Comparison of ENCODE assay signal across 17 cellular contexts in the genomic region with DNA sequence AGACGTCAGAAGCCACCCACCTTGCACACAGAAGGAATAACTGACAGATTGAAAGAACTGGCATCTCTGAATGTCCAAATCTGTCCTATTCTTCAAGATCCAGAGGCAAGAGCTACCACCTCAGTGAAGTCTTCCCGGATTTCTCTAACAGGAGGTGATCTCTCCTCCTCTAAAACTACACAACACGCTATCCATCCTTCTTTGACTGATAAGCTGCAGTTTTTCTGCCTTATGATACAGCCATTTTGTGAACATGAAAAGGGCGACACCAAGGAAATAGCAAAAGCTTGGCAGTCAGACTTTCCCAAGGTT. TPM values are rescaled to one million over a fixed set of nuclear protein-coding genes. Genes with fewer than 3 reads are reported as not detected.
DNase-seq lines count a peak whose midpoint lies in the region; ATAC-seq and TF ChIP-seq lines count a peak whose summit lies in the region.
"Had no signal": no experiment of that assay in that cellular context is flagged by ENCODE, and none has a peak within 500 bp of the region (broad histone marks: within the 10 kb centered on the region; RNA-seq: fewer than 3 reads in every experiment).

No MANE protein-coding gene starts in this region.

- POLR2A ChIA-PET in activated CD4-positive, alpha-beta T cell treated with anti-CD3 and anti-CD28 coated beads for 36 hours (lab: Charles Lee), result no interaction called here
- POLR2A ChIA-PET in activated CD4-positive, alpha-beta T cell treated with anti-CD3 and anti-CD28 coated beads, Interleukin-2, amount 10 ng/mL, durations not matched to agents 7 days and 5 days (lab: Charles Lee), result no interaction called here
- POLR2A ChIA-PET in OCI-LY7 (lab: Charles Lee), result interaction anchor here (1.4 to 9.4 kb wide), 5 partner anchors 9 to 39 kb away, joined by 4 to 141 read pairs (median 19); partner anchors contain the start of gene HES1

- H3K4me2 ChIP-seq in OCI-LY7 (ENCODE audit: low read length) (peak overlapping the region; percentile 97; the same call in 1 of the 2 replicates), osteoblast (ENCODE audit: insufficient read depth, low read length) (no peak overlapping the region)
- H3K4me2 ChIP-seq: PC-9 had no signal

- no peak for DNase-seq in activated CD4-positive, alpha-beta T cell treated with anti-CD3 and anti-CD28 coated beads for 36 hours
- DNase-seq in activated CD4-positive, alpha-beta T cell treated with anti-CD3 and anti-CD28 coated beads, Interleukin-2, amount 10 ng/mL, durations not matched to agents 7 days and 5 days, result no peak
- DNase-seq in OCI-LY7 (ENCODE audit: low spot score) (no peak), osteoblast (ENCODE audit: insufficient read length, low spot score, missing footprints) (no peak), testis (no peak), NCI-H526 (lab: John Stamatoyannopoulos, UW) (no peak)
- DNase-seq: 8988T, NCI-H1436, NCI-H2029, NCI-H2171, NCI-H446 treated with DMSO at 0.1 percent for 48 hours, NCI-H774, PC-9 had no signal

- H3K9me3 Mint-ChIP-seq in activated CD4-positive, alpha-beta T cell treated with anti-CD3 and anti-CD28 coated beads for 36 hours (ENCODE audit: low read depth), result no peaks in the 10 kb centered on the region
- no peaks in the 10 kb centered on the region for H3K9me3 Mint-ChIP-seq in activated CD4-positive, alpha-beta T cell treated with anti-CD3 and anti-CD28 coated beads, Interleukin-2, amount 10 ng/mL, durations not matched to agents 7 days and 5 days
- no peaks in the 10 kb centered on the region for H3K9me3 Mint-ChIP-seq in dendritic cell treated with granulocyte-macrophage colony-stimulating factor and Interleukin-4, amounts not matched to agents 40 ng/mL and 50 ng/mL, for 4 days

- ATAC-seq in activated CD4-positive, alpha-beta T cell treated with anti-CD3 and anti-CD28 coated beads for 36 hours, result no peak
- no peak for ATAC-seq in HG02623 (IDR thresholded peaks at IDR 0.05; ENCODE audit: unreplicated experiment)

- H3K27me3 ChIP-seq in osteoblast (ENCODE audit: insufficient read depth, low read length) (peaks cover 46% of the 10 kb centered on the region), testis (no peaks in the 10 kb centered on the region)

- H3K27ac ChIP-seq in OCI-LY7 (ENCODE audit: low read depth, low read length, poor library complexity, severe bottlenecking) (no peak overlapping the region), osteoblast (ENCODE audit: low read depth, low read length) (no peak overlapping the region), testis (no peak overlapping the region)
- H3K27ac ChIP-seq: HL-60, PC-9 had no signal

- no peaks in the 10 kb centered on the region for H3K36me3 Mint-ChIP-seq in activated CD4-positive, alpha-beta T cell treated with anti-CD3 and anti-CD28 coated beads for 36 hours (ENCODE audit: low read depth)
- H3K36me3 Mint-ChIP-seq in activated CD4-positive, alpha-beta T cell treated with anti-CD3 and anti-CD28 coated beads, Interleukin-2, amount 10 ng/mL, durations not matched to agents 7 days and 5 days (ENCODE audit: low read depth), result no peaks in the 10 kb centered on the region
- H3K36me3 Mint-ChIP-seq in dendritic cell treated with granulocyte-macrophage colony-stimulating factor and Interleukin-4, amounts not matched to agents 40 ng/mL and 50 ng/mL, for 4 days (ENCODE audit: low read depth), result no peaks in the 10 kb centered on the region

- H3K79me2 ChIP-seq in OCI-LY7 (ENCODE audit: insufficient read depth, low read depth, low read length) (no peaks in the 10 kb centered on the region), osteoblast (ENCODE audit: insufficient read depth, low read length) (no peaks in the 10 kb centered on the region)

- H3K4me1 ChIP-seq in OCI-LY7 (ENCODE audit: insufficient read depth, low read length, poor library complexity, severe bottlenecking) (peaks cover 76% of the 10 kb centered on the region), osteoblast (ENCODE audit: insufficient read depth, low read length) (no peaks in the 10 kb centered on the region), testis (peaks cover 5% of the 10 kb centered on the region)
- H3K4me1 ChIP-seq: HAP-1 had no signal

- no peak overlapping the region for H3K4me3 Mint-ChIP-seq in activated CD4-positive, alpha-beta T cell treated with anti-CD3 and anti-CD28 coated beads for 36 hours
- H3K4me3 Mint-ChIP-seq in activated CD4-positive, alpha-beta T cell treated with anti-CD3 and anti-CD28 coated beads, Interleukin-2, amount 10 ng/mL, durations not matched to agents 7 days and 5 days, result no peak overlapping the region
- H3K4me3 Mint-ChIP-seq in dendritic cell treated with granulocyte-macrophage colony-stimulating factor and Interleukin-4, amounts not matched to agents 40 ng/mL and 50 ng/mL, for 4 days, result no peak overlapping the region

- peak overlapping the region; percentile 66; the same call in 1 of the 2 replicates for H2AFZ ChIP-seq in OCI-LY7 (ENCODE audit: low read length)
- H2AFZ ChIP-seq in osteoblast (ENCODE audit: low read length), result peak overlapping the region; percentile 35
- H2AFZ ChIP-seq: PC-9 had no signal

- H3K27ac Mint-ChIP-seq in activated CD4-positive, alpha-beta T cell treated with anti-CD3 and anti-CD28 coated beads for 36 hours, result peak overlapping the region; percentile 14
- no peak overlapping the region for H3K27ac Mint-ChIP-seq in activated CD4-positive, alpha-beta T cell treated with anti-CD3 and anti-CD28 coated beads, Interleukin-2, amount 10 ng/mL, durations not matched to agents 7 days and 5 days
- H3K27ac Mint-ChIP-seq in dendritic cell treated with granulocyte-macrophage colony-stimulating factor and Interleukin-4, amounts not matched to agents 40 ng/mL and 50 ng/mL, for 4 days, result peak overlapping the region; percentile 49

- no peak overlapping the region for H3K4me3 ChIP-seq in OCI-LY7 (ENCODE audit: low read depth, low read length, poor library complexity, severe bottlenecking)
- no peak overlapping the region for H3K4me3 ChIP-seq in osteoblast (ENCODE audit: insufficient read depth, low read length)
- no peak overlapping the region for H3K4me3 ChIP-seq in testis
- H3K4me3 ChIP-seq: HAP-1, PC-9 had no signal

- TF ChIP-seq CTCF in OCI-LY7 (conservative IDR thresholded peaks at IDR 0.05; ENCODE audit: low read length), result no peak
- no peak for TF ChIP-seq CTCF in osteoblast (IDR thresholded peaks at IDR 0.05; ENCODE audit: extremely low read depth, low read depth, low read length)
- no peak for TF ChIP-seq CTCF in testis (IDR thresholded peaks at IDR 0.05)

- H3K36me3 ChIP-seq in OCI-LY7 (ENCODE audit: insufficient read depth, low read length) (no peaks in the 10 kb centered on the region), osteoblast (ENCODE audit: insufficient read depth, low read length) (no peaks in the 10 kb centered on the region), testis (ENCODE audit: low read depth, missing control alignments) (no peaks in the 10 kb centered on the region)
- H3K36me3 ChIP-seq: HAP-1 had no signal

- CTCF ChIA-PET in activated CD4-positive, alpha-beta T cell treated with anti-CD3 and anti-CD28 coated beads for 36 hours (lab: Charles Lee), result interaction anchor here (1.1 kb wide), 1 partner anchor 11 kb away, joined by 3 read pairs; no protein-coding TSS in a partner anchor
- CTCF ChIA-PET in activated CD4-positive, alpha-beta T cell treated with anti-CD3 and anti-CD28 coated beads, Interleukin-2, amount 10 ng/mL, durations not matched to agents 7 days and 5 days (lab: Charles Lee), result interaction anchor here (1.2 kb wide), 1 partner anchor 13 kb away, joined by 4 read pairs; no protein-coding TSS in a partner anchor
- CTCF ChIA-PET in OCI-LY7 (lab: Charles Lee; ENCODE audit: unreplicated experiment), result interaction anchor here (0.6 to 2.0 kb wide), 2 partner anchors 13 to 38 kb away, joined by 3 to 6 read pairs; no protein-coding TSS in a partner anchor

- peaks cover 23% of the 10 kb centered on the region for H3K4me1 Mint-ChIP-seq in activated CD4-positive, alpha-beta T cell treated with anti-CD3 and anti-CD28 coated beads for 36 hours
- peaks cover 33% of the 10 kb centered on the region for H3K4me1 Mint-ChIP-seq in activated CD4-positive, alpha-beta T cell treated with anti-CD3 and anti-CD28 coated beads, Interleukin-2, amount 10 ng/mL, durations not matched to agents 7 days and 5 days
- H3K4me1 Mint-ChIP-seq in dendritic cell treated with granulocyte-macrophage colony-stimulating factor and Interleukin-4, amounts not matched to agents 40 ng/mL and 50 ng/mL, for 4 days (ENCODE audit: low read depth), result peaks cover 51% of the 10 kb centered on the region

- H3K9me2 ChIP-seq in OCI-LY7 (ENCODE audit: insufficient read depth, low read length), result no peaks in the 10 kb centered on the region

- no peaks in the 10 kb centered on the region for H4K20me1 ChIP-seq in OCI-LY7 (ENCODE audit: insufficient read depth, low read length)
- no peaks in the 10 kb centered on the region for H4K20me1 ChIP-seq in osteoblast (ENCODE audit: insufficient read depth, low read length)

- no peak for TF ChIP-seq POLR2A in testis (IDR thresholded peaks at IDR 0.05)

- H3K9me3 ChIP-seq in OCI-LY7 (ENCODE audit: low read length), result no peaks in the 10 kb centered on the region
- H3K9me3 ChIP-seq in osteoblast (ENCODE audit: low read depth, low read length), result no peaks in the 10 kb centered on the region
- no peaks in the 10 kb centered on the region for H3K9me3 ChIP-seq in testis
- H3K9me3 ChIP-seq: HAP-1 had no signal

- intact Hi-C loops in activated CD4-positive, alpha-beta T cell treated with anti-CD3 and anti-CD28 coated beads for 36 hours (cut with DNase I, micrococcal nuclease), result no loop called here
- intact Hi-C loops in OCI-LY7 (cut with micrococcal nuclease; ENCODE audit: unreplicated experiment) (no loop called here), testis (cut with DNase I; ENCODE audit: low total_unique reads) (no loop called here)
- intact Hi-C loops in dendritic cell treated with granulocyte-macrophage colony-stimulating factor and Interleukin-4, amounts not matched to agents 40 ng/mL and 50 ng/mL, for 4 days (cut with micrococcal nuclease), result no loop called here

- no TSS peak for BruUV-seq in OCI-LY7 (replicated peaks; lab: Mats Ljungman, UMichigan)

- peaks cover 12% of the 10 kb centered on the region for H3K27me3 Mint-ChIP-seq in activated CD4-positive, alpha-beta T cell treated with anti-CD3 and anti-CD28 coated beads for 36 hours
- H3K27me3 Mint-ChIP-seq in activated CD4-positive, alpha-beta T cell treated with anti-CD3 and anti-CD28 coated beads, Interleukin-2, amount 10 ng/mL, durations not matched to agents 7 days and 5 days, result peaks cover 8% of the 10 kb centered on the region
- peaks cover 63% of the 10 kb centered on the region for H3K27me3 Mint-ChIP-seq in dendritic cell treated with granulocyte-macrophage colony-stimulating factor and Interleukin-4, amounts not matched to agents 40 ng/mL and 50 ng/mL, for 4 days

- 73 to 84% methylated on average over 4 of the region's 4 CpGs for WGBS in testis, 2 donors

RNA-seq across cellular contexts. Expression of gene HES1, which starts 37.1 kb away (rescaled TPM):
- under 1 TPM; 0.40 to 0.50 TPM for total RNA-seq in activated CD4-positive, alpha-beta T cell treated with anti-CD3 and anti-CD28 coated beads for 36 hours
- total RNA-seq in activated CD4-positive, alpha-beta T cell treated with anti-CD3 and anti-CD28 coated beads, Interleukin-2, amount 10 ng/mL, durations not matched to agents 7 days and 5 days, result 1 to 10 TPM; 2.4 to 2.7 TPM
- 0.72 and 1.1 TPM in 2 replicates for total RNA-seq in OCI-LY7 (2014; rRNA removed; shearing (Covaris generic))
- total RNA-seq in OCI-LY7 (2022) (3.0 and 3.4 TPM in 2 replicates), osteoblast (4.4 and 4.7 TPM in 2 replicates), testis (10 to 100 TPM; 38.9 to 41.1 TPM)
- 17.5 TPM for polyA plus RNA-seq in testis (ENCODE audit: insufficient read depth, low read depth, low replicate concordance)
